ENCODE assay signal across 11 cellular contexts in genomic region chr12:78209851-78210493, GRCh38.
DNase-seq lines count a peak whose midpoint lies in the region; ATAC-seq and TF ChIP-seq lines count a peak whose summit lies in the region.
"Had no signal": no experiment of that assay in that cellular context is flagged by ENCODE, and none has a peak within 500 bp of the region (broad histone marks: within the 10 kb centered on the region; RNA-seq: fewer than 3 reads in every experiment).

No MANE protein-coding gene starts in this region.

- TF ChIP-seq POLR2A in heart left ventricle (IDR thresholded peaks at IDR 0.05) (no peak), uterus (IDR thresholded peaks at IDR 0.05) (no peak)

- no peak overlapping the region for H3K4me3 ChIP-seq in heart left ventricle
- no peak overlapping the region for H3K4me3 ChIP-seq in uterus
- no peak overlapping the region for H3K4me3 ChIP-seq in OCI-LY7 (ENCODE audit: low read depth, low read length, poor library complexity, severe bottlenecking)
- H3K4me3 ChIP-seq: A549 had no signal

- 72 to 80% (median 77%) methylated on average over 12 of the region's 12 CpGs for WGBS in heart left ventricle, 4 donors

- CTCF ChIA-PET in OCI-LY7 (lab: Charles Lee; ENCODE audit: unreplicated experiment), result no interaction called here

- no peaks in the 10 kb centered on the region for H3K79me2 ChIP-seq in OCI-LY7 (ENCODE audit: insufficient read depth, low read depth, low read length)

- no peak overlapping the region for H2AFZ ChIP-seq in OCI-LY7 (ENCODE audit: low read length)

- POLR2A ChIA-PET in OCI-LY7 (lab: Charles Lee), result no interaction called here

- no TSS peak for BruUV-seq in OCI-LY7 (replicated peaks; lab: Mats Ljungman, UMichigan)

- H3K4me1 ChIP-seq in heart left ventricle (no peaks in the 10 kb centered on the region), uterus (peaks cover 0 to 4% of the 10 kb centered on the region in 2 donors), OCI-LY7 (ENCODE audit: insufficient read depth, low read length, poor library complexity, severe bottlenecking) (no peaks in the 10 kb centered on the region)

- H3K27me3 ChIP-seq in heart left ventricle (no peaks in the 10 kb centered on the region), uterus (no peaks in the 10 kb centered on the region)

- no peak overlapping the region for H3K4me2 ChIP-seq in OCI-LY7 (ENCODE audit: low read length)
- H3K4me2 ChIP-seq: A549 had no signal

- H3K36me3 ChIP-seq in heart left ventricle, result peaks cover 0 to 2% (median 0%) of the 10 kb centered on the region in 9 donors
- no peaks in the 10 kb centered on the region for H3K36me3 ChIP-seq in uterus
- no peaks in the 10 kb centered on the region for H3K36me3 ChIP-seq in OCI-LY7 (ENCODE audit: insufficient read depth, low read length)

- intact Hi-C loops in heart left ventricle (cut with DNase I) (no loop called here), uterus (cut with DNase I; ENCODE audit: low total_unique reads) (no loop called here), OCI-LY7 (cut with micrococcal nuclease; ENCODE audit: unreplicated experiment) (no loop called here)

- peak overlapping the region in 7 of 12 donors; percentile 11 to 45 (median 28) for H3K27ac ChIP-seq in heart left ventricle
- H3K27ac ChIP-seq in uterus, result peak overlapping the region; percentile 67 to 69
- H3K27ac ChIP-seq in OCI-LY7 (ENCODE audit: low read depth, low read length, poor library complexity, severe bottlenecking), result no peak overlapping the region
- H3K27ac ChIP-seq: A549 had no signal

- peak; percentile 93 to 99 for DNase-seq in NCI-H2081 (lab: John Stamatoyannopoulos, UW)
- no peak for DNase-seq in NCI-H2081 treated with DMSO at 0.1 percent for 48 hours (lab: John Stamatoyannopoulos, UW)
- DNase-seq in NCI-H82 treated with DMSO at 0.1 percent for 48 hours (lab: John Stamatoyannopoulos, UW; ENCODE audit: unreplicated experiment), result peak; percentile 97
- DNase-seq in heart left ventricle, result peak in 4 of 5 donors; percentile 13 to 42 (median 28)
- peak in 1 of 2 donors; percentile 15 for DNase-seq in uterus
- DNase-seq in OCI-LY7 (ENCODE audit: low spot score), result no peak
- no peak for DNase-seq in activated CD4-positive, alpha-beta T cell treated with anti-CD3 and anti-CD28 coated beads for 4 hours
- DNase-seq: activated CD8-positive, alpha-beta memory T cell treated with anti-CD3 and anti-CD28 coated beads, Interleukin-2, amount 10 ng/mL, durations not matched to agents 7 days and 5 days; mesendoderm had no signal

- H3K9me3 ChIP-seq in heart left ventricle (no peaks in the 10 kb centered on the region), uterus (no peaks in the 10 kb centered on the region), OCI-LY7 (ENCODE audit: low read length) (no peaks in the 10 kb centered on the region)
- H3K9me3 ChIP-seq: A549 had no signal

- TF ChIP-seq CTCF in heart left ventricle (IDR thresholded peaks at IDR 0.05) (no peak), uterus (IDR thresholded peaks at IDR 0.05) (no peak), OCI-LY7 (conservative IDR thresholded peaks at IDR 0.05; ENCODE audit: low read length) (no peak)

- H3K9me2 ChIP-seq in OCI-LY7 (ENCODE audit: insufficient read depth, low read length), result no peaks in the 10 kb centered on the region

- no peaks in the 10 kb centered on the region for H4K20me1 ChIP-seq in OCI-LY7 (ENCODE audit: insufficient read depth, low read length)

- ATAC-seq in heart left ventricle (peak; percentile 37 to 74 (median 55)), HG03378 (IDR thresholded peaks at IDR 0.05; ENCODE audit: unreplicated experiment) (no peak)
- ATAC-seq: A549; activated CD8-positive, alpha-beta memory T cell treated with anti-CD3 and anti-CD28 coated beads, Interleukin-2, amount 10 ng/mL, durations not matched to agents 7 days and 5 days had no signal

Comparison
In these comparisons a context has a peak if more than half of its experiments do, and no peak if none do; other contexts are left out.
1. DNase-seq: peak in NCI-H2081 (2 of 2), NCI-H82 treated with DMSO at 0.1 percent for 48 hours (single experiment) and heart left ventricle (4 of 5); none in NCI-H2081 treated with DMSO at 0.1 percent for 48 hours (single experiment), OCI-LY7 (single experiment) and activated CD4-positive, alpha-beta T cell treated with anti-CD3 and anti-CD28 coated beads for 4 hours (0 of 2).